In the genomic region with DNA sequence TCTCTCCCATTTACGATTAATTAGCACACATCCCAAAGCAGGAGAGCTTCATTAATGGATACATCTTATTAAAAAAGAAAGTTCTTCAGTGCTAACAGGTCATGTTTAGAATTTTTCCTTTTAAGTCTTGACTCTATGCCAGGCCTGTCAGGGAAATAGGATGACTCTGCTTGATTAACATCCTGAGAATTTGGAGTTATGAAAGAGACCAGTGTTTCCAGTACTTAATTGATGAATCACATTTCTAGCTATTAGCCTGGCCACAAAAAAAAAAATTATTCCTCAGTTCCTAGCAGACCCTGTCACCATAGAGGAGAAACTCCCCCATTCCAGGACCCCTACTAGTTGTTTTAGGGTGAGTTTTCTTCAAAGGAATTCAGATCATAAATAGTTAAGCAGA, we compare ENCODE assay signal across 15 cellular contexts. TPM values are rescaled to one million over a fixed set of nuclear protein-coding genes. Genes with fewer than 3 reads are reported as not detected.
DNase-seq lines count a peak whose midpoint lies in the region; TF ChIP-seq lines count a peak whose summit lies in the region.
"Had no signal": no experiment of that assay in that cellular context is flagged by ENCODE, and none has a peak within 500 bp of the region (broad histone marks: within the 10 kb centered on the region; RNA-seq: fewer than 3 reads in every experiment).

No MANE protein-coding gene starts in this region.

- peaks cover 4 to 12% of the 10 kb centered on the region in 2 experiments for H3K4me1 ChIP-seq in trophoblast cell (ENCODE audit: control insufficient read depth in 1 of 2, insufficient read depth in 2 of 2, low read length in 2 of 2)

- H2BK5ac ChIP-seq in trophoblast cell (ENCODE audit: low read depth, low read length, poor library complexity) = no peak overlapping the region

- H4K8ac ChIP-seq in trophoblast cell (ENCODE audit: low read depth, low read length) = no peak overlapping the region

- no peak overlapping the region for H4K12ac ChIP-seq in trophoblast cell (ENCODE audit: low read depth, low read length)

- H3K9ac ChIP-seq in trophoblast cell (ENCODE audit: low read length) = no peak overlapping the region

- peaks cover 2% of the 10 kb centered on the region for H3K79me2 ChIP-seq in trophoblast cell (ENCODE audit: control insufficient read depth, insufficient read depth, low read length, poor library complexity)

- no peak overlapping the region for H2AK5ac ChIP-seq in trophoblast cell (ENCODE audit: low read length)

- CTCF ChIA-PET in RWPE1 (lab: Yijun Ruan, JAX) = interaction anchor here (0.6 to 0.7 kb wide), 3 partner anchors 10 to 256 kb away, joined by 3 read pairs; no protein-coding TSS in a partner anchor

- no CpG with 5 or more reads among the region's 1 CpG for WGBS in trophoblast cell (ENCODE audit: extremely low coverage, insufficient coverage, insufficient read length)

- no peak overlapping the region for H3K4ac ChIP-seq in trophoblast cell (ENCODE audit: low read depth, low read length)

- H3K23ac ChIP-seq in trophoblast cell (ENCODE audit: low read length) = no peak overlapping the region

- no peak overlapping the region for H2AFZ ChIP-seq in trophoblast cell (ENCODE audit: insufficient read depth, low read length, poor library complexity)

- H3K9me3 ChIP-seq in trophoblast cell (ENCODE audit: insufficient read depth, low read depth, low read length) = no peaks in the 10 kb centered on the region

- no peak overlapping the region for H3K4me2 ChIP-seq in trophoblast cell (ENCODE audit: low read length)

- peaks cover 8% of the 10 kb centered on the region for H3K79me1 ChIP-seq in trophoblast cell (ENCODE audit: low read length)

- H3K18ac ChIP-seq in trophoblast cell (ENCODE audit: low read length) = no peak overlapping the region

- TF ChIP-seq CTCF in RWPE1 (conservative IDR thresholded peaks at IDR 0.05; ENCODE audit: low read depth) = no peak

- H2BK120ac ChIP-seq in trophoblast cell (ENCODE audit: insufficient read depth, low read length, poor library complexity) = no peak overlapping the region

- H3K36me3 ChIP-seq in trophoblast cell (ENCODE audit: control insufficient read depth in 1 of 2, insufficient read depth in 2 of 2, low read length in 2 of 2) = no peaks in the 10 kb centered on the region

- POLR2A ChIA-PET in RWPE1 (lab: Yijun Ruan, JAX; ENCODE audit: low non-redundant PET) = no interaction called here

- H3K27me3 ChIP-seq in trophoblast cell (ENCODE audit: insufficient read depth, low read length) = no peaks in the 10 kb centered on the region

- H3K4me3 ChIP-seq in trophoblast cell (ENCODE audit: low read depth, low read length) = no peak overlapping the region

- no peak overlapping the region for H3K27ac ChIP-seq in RWPE1
- H3K27ac ChIP-seq in trophoblast cell (ENCODE audit: low read depth, low read length) = peak overlapping the region; percentile 61

- H3K14ac ChIP-seq in trophoblast cell (ENCODE audit: low read length) = no peak overlapping the region

- no peak overlapping the region for H2BK12ac ChIP-seq in trophoblast cell (ENCODE audit: low read length)

- H4K91ac ChIP-seq in trophoblast cell (ENCODE audit: low read depth, low read length) = no peak overlapping the region

- DNase-seq in COLO829 (ENCODE audit: low spot score) (peak; percentile 94), RWPE1 (ENCODE audit: low spot score) (peak; percentile 91), fibroblast of gingiva (ENCODE audit: low read depth) (peak; percentile 88), trophoblast cell (peak in 1 of 2 donors; percentile 84), 8988T (no peak), Kasumi-1 (lab: John Stamatoyannopoulos, UW) (no peak), NK-92 (lab: John Stamatoyannopoulos, UW; ENCODE audit: unreplicated experiment) (no peak)
- DNase-seq in effector CD8-positive, alpha-beta T cell (lab: John Stamatoyannopoulos, UW) = no peak
- DNase-seq: activated CD4-positive, CD25-positive, alpha-beta regulatory T cell; activated naive CD4-positive, alpha-beta T cell treated with anti-CD3 and anti-CD28 coated beads for 36 hours; COR-L47; H9; NCI-H82; substantia nigra had no signal

RNA-seq across cellular contexts. Expression of a gene that starts 23.6 kb away (rescaled TPM):
- polyA plus RNA-seq in trophoblast cell (2013) = 2.0 and 2.3 TPM in 2 replicates
- polyA plus RNA-seq: IgD-negative memory B cell had no signal

Comparison
In these comparisons a context has a peak if more than half of its experiments do, and no peak if none do; other contexts are left out.
1. DNase-seq: peak in COLO829 (single experiment), RWPE1 (single experiment) and fibroblast of gingiva (single experiment); none in 8988T (single experiment), Kasumi-1 (0 of 2), NK-92 (single experiment) and effector CD8-positive, alpha-beta T cell (single experiment).